Comparison of ENCODE assay signal across 28 cellular contexts in the genomic region with DNA sequence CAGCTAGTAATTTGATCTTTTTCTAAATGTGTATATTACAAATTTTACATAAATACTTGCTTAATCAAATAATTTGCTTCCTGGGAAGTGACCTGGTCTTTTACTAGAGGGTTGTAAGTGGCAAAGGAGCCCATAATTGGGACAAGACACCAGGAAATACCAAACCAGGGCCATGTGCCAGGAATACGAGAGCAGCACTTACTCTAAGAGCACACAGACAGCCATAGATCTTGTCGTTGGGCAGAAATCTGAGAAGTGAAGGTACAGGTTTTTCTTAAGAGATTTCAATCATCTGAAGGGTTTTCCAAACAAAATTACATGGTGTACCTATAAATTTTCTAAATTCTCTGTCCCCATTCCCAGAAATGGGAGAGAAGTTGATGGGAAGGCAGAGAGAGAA.
"Had no signal": no experiment of that assay in that cellular context is flagged by ENCODE, and none has a peak within 500 bp of the region (broad histone marks: within the 10 kb centered on the region; RNA-seq: fewer than 3 reads in every experiment).

No MANE protein-coding gene starts in this region.

- H3K4me3 ChIP-seq: PC-9 had no signal

- H3K4me2 ChIP-seq: KMS-11, PC-9 had no signal

- H3K27ac Mint-ChIP-seq: activated CD4-positive, alpha-beta memory T cell treated with anti-CD3 and anti-CD28 coated beads for 36 hours; activated CD4-positive, alpha-beta T cell treated with anti-CD3 and anti-CD28 coated beads for 36 hours; activated naive CD4-positive, alpha-beta T cell treated with anti-CD3 and anti-CD28 coated beads, Interleukin-2, amount 10 ng/mL, durations not matched to agents 7 days and 5 days; activated naive CD8-positive, alpha-beta T cell; activated naive CD8-positive, alpha-beta T cell treated with anti-CD3 and anti-CD28 coated beads, Interleukin-2, amount 50 U/mL, for 24 hours; activated T-helper 1 cell treated with anti-CD3 and anti-CD28 coated beads, Interleukin-12 subunit alpha, Interleukin-12 subunit beta, Interleukin-2, Interleukin-4 antibody, amounts not matched to agents 30 ng/mL and 10 ng/mL and 1 ng/mL, durations not matched to agents 14 hours and 24 hours and 36 hours; brain had no signal

- H3K9me3 Mint-ChIP-seq: activated CD4-positive, alpha-beta memory T cell treated with anti-CD3 and anti-CD28 coated beads for 36 hours; activated naive CD4-positive, alpha-beta T cell treated with anti-CD3 and anti-CD28 coated beads, Interleukin-2, amount 10 ng/mL, durations not matched to agents 7 days and 5 days; activated naive CD8-positive, alpha-beta T cell treated with anti-CD3 and anti-CD28 coated beads, Interleukin-2, amount 50 U/mL, for 24 hours; activated T-cell treated with anti-CD3 and anti-CD28 coated beads, Interleukin-2, amount 50 U/mL, for 4 hours; activated T-helper 1 cell treated with anti-CD3 and anti-CD28 coated beads, Interleukin-12 subunit alpha, Interleukin-12 subunit beta, Interleukin-2, Interleukin-4 antibody, amounts not matched to agents 30 ng/mL and 10 ng/mL and 1 ng/mL, durations not matched to agents 14 hours and 24 hours and 36 hours had no signal

- H3K36me3 Mint-ChIP-seq: activated CD4-positive, alpha-beta memory T cell treated with anti-CD3 and anti-CD28 coated beads for 36 hours; activated naive CD4-positive, alpha-beta T cell treated with anti-CD3 and anti-CD28 coated beads, Interleukin-2, amount 10 ng/mL, durations not matched to agents 7 days and 5 days; activated naive CD8-positive, alpha-beta T cell; brain had no signal

- DNase-seq: activated CD4-positive, alpha-beta memory T cell treated with anti-CD3 and anti-CD28 coated beads for 36 hours; activated CD4-positive, alpha-beta T cell treated with anti-CD3 and anti-CD28 coated beads for 36 hours; activated CD4-positive, alpha-beta T cell treated with anti-CD3 and anti-CD28 coated beads, Interleukin-2, amount 50 U/mL, for 1 hour; activated CD8-positive, alpha-beta memory T cell treated with anti-CD3 and anti-CD28 coated beads, Interleukin-2, amount 50 U/mL, for 4 hours; activated effector memory CD4-positive, alpha-beta T cell treated with Interleukin-2 at 50 U/mL for 16 hours; activated naive CD4-positive, alpha-beta T cell treated with anti-CD3 and anti-CD28 coated beads, Interleukin-2, amount 10 ng/mL, durations not matched to agents 7 days and 5 days; activated naive CD8-positive, alpha-beta T cell treated with anti-CD3 and anti-CD28 coated beads, Interleukin-2, amount 50 U/mL, for 24 hours; activated T-cell treated with anti-CD3 and anti-CD28 coated beads for 4 hours; activated T-cell treated with anti-CD3 and anti-CD28 coated beads, Interleukin-2, amount 50 U/mL, for 4 hours; anterior cingulate cortex; caudate nucleus; cerebellar nuclear complex; NCI-H1092 treated with DMSO at 0.1 percent for 48 hours; NCI-H1436; NCI-H1694; NCI-H1930; NCI-H2107; NCI-H226; NCI-H524 treated with DMSO at 0.1 percent for 48 hours; PC-9; SIG-M5; T1000 had no signal

- H2AFZ ChIP-seq: PC-9 had no signal

- H3K4me3 Mint-ChIP-seq: activated CD4-positive, alpha-beta memory T cell treated with anti-CD3 and anti-CD28 coated beads for 36 hours; activated CD4-positive, alpha-beta T cell treated with anti-CD3 and anti-CD28 coated beads for 36 hours; activated naive CD4-positive, alpha-beta T cell treated with anti-CD3 and anti-CD28 coated beads, Interleukin-2, amount 10 ng/mL, durations not matched to agents 7 days and 5 days; activated naive CD8-positive, alpha-beta T cell; activated naive CD8-positive, alpha-beta T cell treated with anti-CD3 and anti-CD28 coated beads, Interleukin-2, amount 50 U/mL, for 24 hours; activated T-cell treated with anti-CD3 and anti-CD28 coated beads, Interleukin-2, amount 50 U/mL, for 4 hours; activated T-helper 1 cell treated with anti-CD3 and anti-CD28 coated beads, Interleukin-12 subunit alpha, Interleukin-12 subunit beta, Interleukin-2, Interleukin-4 antibody, amounts not matched to agents 30 ng/mL and 10 ng/mL and 1 ng/mL, durations not matched to agents 14 hours and 24 hours and 36 hours; brain had no signal

- ATAC-seq: activated CD4-positive, alpha-beta T cell treated with anti-CD3 and anti-CD28 coated beads for 36 hours; activated naive CD8-positive, alpha-beta T cell treated with anti-CD3 and anti-CD28 coated beads, Interleukin-2, amount 50 U/mL, for 24 hours; activated T-cell treated with anti-CD3 and anti-CD28 coated beads, Interleukin-2, amount 50 U/mL, for 4 hours; Right ventricle myocardium inferior had no signal

- H3K9ac ChIP-seq: KMS-11 had no signal

- H3K4me1 Mint-ChIP-seq: activated CD4-positive, alpha-beta T cell treated with anti-CD3 and anti-CD28 coated beads for 36 hours; activated naive CD8-positive, alpha-beta T cell treated with anti-CD3 and anti-CD28 coated beads, Interleukin-2, amount 50 U/mL, for 24 hours; brain had no signal

- H3K27ac ChIP-seq: KMS-11, PC-9, RWPE1 had no signal

- H3K27me3 Mint-ChIP-seq: activated naive CD8-positive, alpha-beta T cell treated with anti-CD3 and anti-CD28 coated beads, Interleukin-2, amount 50 U/mL, for 24 hours; brain had no signal
